Comparison of ENCODE assay signal across 19 cellular contexts in genomic region chr3:5314897-5315296, GRCh38.
DNase-seq lines count a peak whose midpoint lies in the region; ATAC-seq lines count a peak whose summit lies in the region.
"Had no signal": no experiment of that assay in that cellular context is flagged by ENCODE, and none has a peak within 500 bp of the region (broad histone marks: within the 10 kb centered on the region; RNA-seq: fewer than 3 reads in every experiment).

No MANE protein-coding gene starts in this region.

- no peaks in the 10 kb centered on the region for H3K36me3 Mint-ChIP-seq in activated naive CD8-positive, alpha-beta T cell treated with anti-CD3 and anti-CD28 coated beads, Interleukin-2, amount 50 U/mL, for 24 hours (ENCODE audit: low read depth)
- H3K36me3 Mint-ChIP-seq in activated naive CD8-positive, alpha-beta T cell treated with anti-CD3 and anti-CD28 coated beads for 36 hours: no peaks in the 10 kb centered on the region
- H3K36me3 Mint-ChIP-seq in activated T-helper 17 cell treated with anti-CD3 and anti-CD28 coated beads, Interleukin-2, amount 50 U/mL, for 72 hours (ENCODE audit: low read depth): no peaks in the 10 kb centered on the region
- H3K36me3 Mint-ChIP-seq in activated CD4-positive, alpha-beta memory T cell treated with anti-CD3 and anti-CD28 coated beads for 36 hours: no peaks in the 10 kb centered on the region
- H3K36me3 Mint-ChIP-seq: CD8-positive, alpha-beta T cell had no signal

- H3K4me3 Mint-ChIP-seq in activated naive CD8-positive, alpha-beta T cell treated with anti-CD3 and anti-CD28 coated beads, Interleukin-2, amount 50 U/mL, for 24 hours: no peak overlapping the region
- H3K4me3 Mint-ChIP-seq in activated naive CD8-positive, alpha-beta T cell treated with anti-CD3 and anti-CD28 coated beads for 36 hours: no peak overlapping the region
- H3K4me3 Mint-ChIP-seq in activated T-helper 17 cell treated with anti-CD3 and anti-CD28 coated beads, Interleukin-2, amount 50 U/mL, for 72 hours: no peak overlapping the region
- no peak overlapping the region for H3K4me3 Mint-ChIP-seq in activated CD4-positive, alpha-beta memory T cell treated with anti-CD3 and anti-CD28 coated beads for 36 hours
- H3K4me3 Mint-ChIP-seq: CD8-positive, alpha-beta T cell; HFFc6 had no signal

- no peaks in the 10 kb centered on the region for H3K27me3 Mint-ChIP-seq in activated naive CD8-positive, alpha-beta T cell treated with anti-CD3 and anti-CD28 coated beads, Interleukin-2, amount 50 U/mL, for 24 hours
- no peaks in the 10 kb centered on the region for H3K27me3 Mint-ChIP-seq in activated naive CD8-positive, alpha-beta T cell treated with anti-CD3 and anti-CD28 coated beads for 36 hours
- peaks cover 4% of the 10 kb centered on the region for H3K27me3 Mint-ChIP-seq in activated T-helper 17 cell treated with anti-CD3 and anti-CD28 coated beads, Interleukin-2, amount 50 U/mL, for 72 hours
- no peaks in the 10 kb centered on the region for H3K27me3 Mint-ChIP-seq in activated CD4-positive, alpha-beta memory T cell treated with anti-CD3 and anti-CD28 coated beads for 36 hours

- H3K9me3 Mint-ChIP-seq in activated naive CD8-positive, alpha-beta T cell treated with anti-CD3 and anti-CD28 coated beads, Interleukin-2, amount 50 U/mL, for 24 hours: no peaks in the 10 kb centered on the region
- H3K9me3 Mint-ChIP-seq in activated naive CD8-positive, alpha-beta T cell treated with anti-CD3 and anti-CD28 coated beads for 36 hours: no peaks in the 10 kb centered on the region
- H3K9me3 Mint-ChIP-seq in activated T-helper 17 cell treated with anti-CD3 and anti-CD28 coated beads, Interleukin-2, amount 50 U/mL, for 72 hours: no peaks in the 10 kb centered on the region
- no peaks in the 10 kb centered on the region for H3K9me3 Mint-ChIP-seq in activated CD4-positive, alpha-beta memory T cell treated with anti-CD3 and anti-CD28 coated beads for 36 hours
- H3K9me3 Mint-ChIP-seq: CD8-positive, alpha-beta T cell had no signal

- intact Hi-C loops in Right ventricle myocardium superior (cut with DNase I): no loop called here
- intact Hi-C loops in activated CD4-positive, alpha-beta memory T cell treated with anti-CD3 and anti-CD28 coated beads for 36 hours (cut with micrococcal nuclease): no loop called here

- peak; percentile 48 for ATAC-seq in activated naive CD8-positive, alpha-beta T cell treated with anti-CD3 and anti-CD28 coated beads, Interleukin-2, amount 50 U/mL, for 24 hours
- peak; percentile 68 for ATAC-seq in activated T-helper 17 cell treated with anti-CD3 and anti-CD28 coated beads, Interleukin-2, amount 50 U/mL, for 72 hours (replicated peaks)
- ATAC-seq in Right ventricle myocardium superior (ENCODE audit: poor library complexity): no peak
- ATAC-seq: CD8-positive, alpha-beta T cell; HepG2 had no signal

- no peak for DNase-seq in activated naive CD8-positive, alpha-beta T cell treated with anti-CD3 and anti-CD28 coated beads, Interleukin-2, amount 50 U/mL, for 24 hours
- DNase-seq in activated naive CD8-positive, alpha-beta T cell treated with anti-CD3 and anti-CD28 coated beads for 36 hours: no peak
- DNase-seq in NCI-H2029 treated with DMSO at 0.1 percent for 48 hours (lab: John Stamatoyannopoulos, UW) (peak; percentile 11), caudate nucleus (lab: John Stamatoyannopoulos, UW) (no peak), Right ventricle myocardium superior (no peak)
- DNase-seq in activated CD4-positive, alpha-beta memory T cell treated with anti-CD3 and anti-CD28 coated beads for 36 hours: no peak
- DNase-seq: CD8-positive, alpha-beta T cell; DND-41; H7; HFFc6; KG1; MV-4-11; NCI-H1417 treated with DMSO at 0.1 percent for 48 hours; NCI-H2081; NCI-H82; SW 1271 had no signal

- POLR2A ChIA-PET in activated CD4-positive, alpha-beta memory T cell treated with anti-CD3 and anti-CD28 coated beads for 36 hours (lab: Charles Lee): no interaction called here

- H3K4me1 Mint-ChIP-seq in activated naive CD8-positive, alpha-beta T cell treated with anti-CD3 and anti-CD28 coated beads, Interleukin-2, amount 50 U/mL, for 24 hours: peaks cover 3% of the 10 kb centered on the region
- H3K4me1 Mint-ChIP-seq in activated naive CD8-positive, alpha-beta T cell treated with anti-CD3 and anti-CD28 coated beads for 36 hours: no peaks in the 10 kb centered on the region
- peaks cover 10% of the 10 kb centered on the region for H3K4me1 Mint-ChIP-seq in activated T-helper 17 cell treated with anti-CD3 and anti-CD28 coated beads, Interleukin-2, amount 50 U/mL, for 72 hours
- H3K4me1 Mint-ChIP-seq in activated CD4-positive, alpha-beta memory T cell treated with anti-CD3 and anti-CD28 coated beads for 36 hours (ENCODE audit: low read depth): peaks cover 9% of the 10 kb centered on the region

- H3K27ac ChIP-seq in caudate nucleus (ENCODE audit: low read depth, low read length): no peak overlapping the region
- H3K27ac ChIP-seq: BLaER1 treated with 17β-estradiol and CSF1 and Interleukin-3, amounts not matched to agents 10 nM and 100 nM had no signal

- no peak overlapping the region for H3K27ac Mint-ChIP-seq in activated naive CD8-positive, alpha-beta T cell treated with anti-CD3 and anti-CD28 coated beads, Interleukin-2, amount 50 U/mL, for 24 hours
- no peak overlapping the region for H3K27ac Mint-ChIP-seq in activated naive CD8-positive, alpha-beta T cell treated with anti-CD3 and anti-CD28 coated beads for 36 hours
- no peak overlapping the region for H3K27ac Mint-ChIP-seq in activated T-helper 17 cell treated with anti-CD3 and anti-CD28 coated beads, Interleukin-2, amount 50 U/mL, for 72 hours
- H3K27ac Mint-ChIP-seq in activated CD4-positive, alpha-beta memory T cell treated with anti-CD3 and anti-CD28 coated beads for 36 hours: no peak overlapping the region
- H3K27ac Mint-ChIP-seq: CD8-positive, alpha-beta T cell; HFFc6 had no signal

- CTCF ChIA-PET in activated CD4-positive, alpha-beta memory T cell treated with anti-CD3 and anti-CD28 coated beads for 36 hours (lab: Charles Lee): no interaction called here
